Comparison of ENCODE assay signal across 33 cellular contexts in genomic region chr14:37429618-37430017, GRCh38.
"Had no signal": no experiment of that assay in that cellular context is flagged by ENCODE, and none has a peak within 500 bp of the region (broad histone marks: within the 10 kb centered on the region; RNA-seq: fewer than 3 reads in every experiment).

No MANE protein-coding gene starts in this region.

- H3K9me3 Mint-ChIP-seq: activated naive CD8-positive, alpha-beta T cell treated with anti-CD3 and anti-CD28 coated beads, Interleukin-2, amount 50 U/mL, for 24 hours had no signal

- H3K27ac Mint-ChIP-seq: activated CD4-positive, alpha-beta memory T cell treated with anti-CD3 and anti-CD28 coated beads for 36 hours; activated CD4-positive, alpha-beta T cell treated with anti-CD3 and anti-CD28 coated beads for 36 hours; activated CD4-positive, alpha-beta T cell treated with anti-CD3 and anti-CD28 coated beads, Interleukin-2, amount 10 ng/mL, durations not matched to agents 7 days and 5 days; activated naive CD4-positive, alpha-beta T cell treated with anti-CD3 and anti-CD28 coated beads, Interleukin-2, amount 10 ng/mL, durations not matched to agents 7 days and 5 days; activated naive CD8-positive, alpha-beta T cell; activated naive CD8-positive, alpha-beta T cell treated with anti-CD3 and anti-CD28 coated beads, Interleukin-2, amount 50 U/mL, for 24 hours; activated T-helper 1 cell treated with anti-CD3 and anti-CD28 coated beads, Interleukin-12 subunit alpha, Interleukin-12 subunit beta, Interleukin-2, Interleukin-4 antibody, amounts not matched to agents 30 ng/mL and 10 ng/mL and 1 ng/mL, durations not matched to agents 14 hours and 24 hours and 36 hours; brain; T-helper 1 cell treated with Interleukin-12 subunit alpha and Interleukin-12 subunit beta and Interleukin-4 antibody, amounts not matched to agents 30 μg/mL and 1 μg/mL, for 36 hours; T-helper 2 cell treated with Interferon-gamma antibody and Interleukin-4, amounts not matched to agents 5 μg/mL and 100 μg/mL, for 36 hours had no signal

- ATAC-seq: activated CD4-positive, alpha-beta T cell treated with anti-CD3 and anti-CD28 coated beads for 36 hours; activated CD4-positive, CD25-positive, alpha-beta regulatory T cell treated with anti-CD3 and anti-CD28 coated beads, Interleukin-2, amount 50 U/mL, for 24 hours; activated naive CD8-positive, alpha-beta T cell treated with anti-CD3 and anti-CD28 coated beads, Interleukin-2, amount 50 U/mL, for 24 hours; activated T-cell treated with anti-CD3 and anti-CD28 coated beads, Interleukin-2, amount 50 U/mL, for 4 hours; Panc1; WTC11 had no signal

- H3K9me2 ChIP-seq: SK-N-SH had no signal

- H3K4me3 Mint-ChIP-seq: activated CD4-positive, alpha-beta memory T cell treated with anti-CD3 and anti-CD28 coated beads for 36 hours; activated CD4-positive, alpha-beta T cell treated with anti-CD3 and anti-CD28 coated beads for 36 hours; activated CD4-positive, alpha-beta T cell treated with anti-CD3 and anti-CD28 coated beads, Interleukin-2, amount 10 ng/mL, durations not matched to agents 7 days and 5 days; activated naive CD4-positive, alpha-beta T cell treated with anti-CD3 and anti-CD28 coated beads, Interleukin-2, amount 10 ng/mL, durations not matched to agents 7 days and 5 days; activated naive CD8-positive, alpha-beta T cell; activated naive CD8-positive, alpha-beta T cell treated with anti-CD3 and anti-CD28 coated beads, Interleukin-2, amount 50 U/mL, for 24 hours; activated T-cell treated with anti-CD3 and anti-CD28 coated beads, Interleukin-2, amount 50 U/mL, for 4 hours; activated T-helper 1 cell treated with anti-CD3 and anti-CD28 coated beads, Interleukin-12 subunit alpha, Interleukin-12 subunit beta, Interleukin-2, Interleukin-4 antibody, amounts not matched to agents 30 ng/mL and 10 ng/mL and 1 ng/mL, durations not matched to agents 14 hours and 24 hours and 36 hours; brain; T-helper 1 cell treated with Interleukin-12 subunit alpha and Interleukin-12 subunit beta and Interleukin-4 antibody, amounts not matched to agents 30 μg/mL and 1 μg/mL, for 36 hours; T-helper 2 cell treated with Interferon-gamma antibody and Interleukin-4, amounts not matched to agents 5 μg/mL and 100 μg/mL, for 36 hours; WTC11 had no signal

- H3K4me3 ChIP-seq: MG63, SJSA1 had no signal

- H3K27me3 ChIP-seq: MG63, SJSA1 had no signal

- DNase-seq: activated CD4-positive, alpha-beta memory T cell treated with anti-CD3 and anti-CD28 coated beads for 36 hours; activated CD4-positive, alpha-beta T cell treated with anti-CD3 and anti-CD28 coated beads for 36 hours; activated CD4-positive, alpha-beta T cell treated with anti-CD3 and anti-CD28 coated beads, Interleukin-2, amount 10 ng/mL, durations not matched to agents 7 days and 5 days; activated CD8-positive, alpha-beta memory T cell treated with anti-CD3 and anti-CD28 coated beads, Interleukin-2, amount 50 U/mL, for 4 hours; activated gamma-delta T cell treated with Interleukin-2 at 50 U/mL for 16 hours; activated naive CD4-positive, alpha-beta T cell treated with anti-CD3 and anti-CD28 coated beads, Interleukin-2, amount 10 ng/mL, durations not matched to agents 7 days and 5 days; activated naive CD8-positive, alpha-beta T cell treated with anti-CD3 and anti-CD28 coated beads, Interleukin-2, amount 50 U/mL, for 24 hours; activated T-cell treated with anti-CD3 and anti-CD28 coated beads for 4 hours; activated T-cell treated with anti-CD3 and anti-CD28 coated beads, Interleukin-2, amount 50 U/mL, for 4 hours; anterior cingulate cortex; caudate nucleus; cerebellar nuclear complex; Kasumi-1; MG63; NCI-H1048; NCI-H1105 treated with DMSO at 0.1 percent for 48 hours; NCI-H1436; NCI-H1694; NCI-H1930; NCI-H345; NCI-H524 treated with DMSO at 0.1 percent for 48 hours; NCI-H748 treated with DMSO at 0.1 percent for 48 hours; SHP77 treated with DMSO at 0.1 percent for 48 hours; SK-N-SH had no signal

- H3K27me3 Mint-ChIP-seq: activated CD4-positive, alpha-beta memory T cell treated with anti-CD3 and anti-CD28 coated beads for 36 hours; activated CD4-positive, alpha-beta T cell treated with anti-CD3 and anti-CD28 coated beads for 36 hours; activated CD4-positive, alpha-beta T cell treated with anti-CD3 and anti-CD28 coated beads, Interleukin-2, amount 10 ng/mL, durations not matched to agents 7 days and 5 days; activated naive CD4-positive, alpha-beta T cell treated with anti-CD3 and anti-CD28 coated beads, Interleukin-2, amount 10 ng/mL, durations not matched to agents 7 days and 5 days; activated naive CD8-positive, alpha-beta T cell; activated naive CD8-positive, alpha-beta T cell treated with anti-CD3 and anti-CD28 coated beads, Interleukin-2, amount 50 U/mL, for 24 hours had no signal

- H3K9me3 ChIP-seq: MG63, SJSA1, SK-N-SH had no signal

- H3K4me1 ChIP-seq: SJSA1 had no signal

- H3K36me3 ChIP-seq: MG63, SJSA1 had no signal

- H3K4me2 ChIP-seq: SK-N-SH had no signal

- H3K36me3 Mint-ChIP-seq: activated CD4-positive, alpha-beta memory T cell treated with anti-CD3 and anti-CD28 coated beads for 36 hours; activated naive CD4-positive, alpha-beta T cell treated with anti-CD3 and anti-CD28 coated beads, Interleukin-2, amount 10 ng/mL, durations not matched to agents 7 days and 5 days; activated naive CD8-positive, alpha-beta T cell had no signal

- H3K4me1 Mint-ChIP-seq: activated CD4-positive, alpha-beta T cell treated with anti-CD3 and anti-CD28 coated beads for 36 hours; activated CD4-positive, alpha-beta T cell treated with anti-CD3 and anti-CD28 coated beads, Interleukin-2, amount 10 ng/mL, durations not matched to agents 7 days and 5 days; activated naive CD4-positive, alpha-beta T cell treated with anti-CD3 and anti-CD28 coated beads, Interleukin-2, amount 10 ng/mL, durations not matched to agents 7 days and 5 days; activated naive CD8-positive, alpha-beta T cell treated with anti-CD3 and anti-CD28 coated beads, Interleukin-2, amount 50 U/mL, for 24 hours; brain had no signal

- H3K27ac ChIP-seq: SJSA1 had no signal
